8 cellular contexts compared by ENCODE assay signal in the genomic region with DNA sequence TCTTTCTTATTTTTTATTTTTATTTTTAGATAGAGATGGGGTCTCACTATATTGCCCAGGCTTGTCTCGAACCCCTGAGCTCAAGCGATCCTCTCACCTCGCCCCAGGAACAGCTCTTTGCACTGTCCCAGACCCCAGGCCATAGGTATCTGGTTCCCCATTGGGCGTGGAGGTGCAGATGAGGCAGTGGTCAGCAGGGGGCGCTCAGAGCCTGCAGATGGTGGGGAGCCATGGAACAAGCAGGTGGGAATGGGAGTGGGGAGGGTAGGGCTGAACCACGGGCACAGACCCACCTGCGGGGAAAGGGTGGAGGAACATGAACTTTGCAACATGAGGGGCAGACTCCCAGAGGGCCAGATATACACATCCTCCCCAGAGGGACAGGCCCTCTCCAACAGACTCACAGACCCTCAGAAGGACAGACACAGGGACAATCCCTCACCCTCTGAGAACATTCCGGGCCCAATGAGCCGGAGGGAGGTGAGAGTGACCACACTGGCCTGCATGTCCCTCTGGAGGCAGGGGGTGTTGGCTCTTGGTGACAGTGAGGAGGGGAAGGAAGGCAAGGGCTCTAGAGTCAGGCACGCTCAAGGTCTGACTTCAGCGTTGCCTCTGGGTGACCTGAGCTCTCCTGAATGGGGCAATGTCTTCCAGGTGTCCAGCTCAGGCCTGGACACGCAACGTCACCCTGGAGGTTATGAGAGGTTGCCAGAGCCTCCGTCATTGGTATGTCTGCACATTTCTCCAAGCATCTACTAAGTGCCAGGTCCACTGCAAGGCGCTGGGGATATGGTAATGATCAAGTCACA. TPM values are rescaled to one million over a fixed set of nuclear protein-coding genes. Genes with fewer than 3 reads are reported as not detected.
DNase-seq lines count a peak whose midpoint lies in the region; ATAC-seq and TF ChIP-seq lines count a peak whose summit lies in the region.

No MANE protein-coding gene starts in this region.

- POLR2A ChIA-PET in A673 (lab: Charles Lee; ENCODE audit: low non-redundant PET), result no interaction called here
- POLR2A ChIA-PET in activated CD4-positive, alpha-beta T cell treated with anti-CD3 and anti-CD28 coated beads, Interleukin-2, amount 10 ng/mL, durations not matched to agents 7 days and 5 days (lab: Charles Lee), result no interaction called here

- CTCF ChIA-PET in A673 (lab: Charles Lee), result interaction anchor here (0.6 to 1.9 kb wide), 4 partner anchors 56 to 722 kb away, joined by 3 to 6 read pairs (median 6); no protein-coding TSS in a partner anchor
- CTCF ChIA-PET in activated CD4-positive, alpha-beta T cell treated with anti-CD3 and anti-CD28 coated beads, Interleukin-2, amount 10 ng/mL, durations not matched to agents 7 days and 5 days (lab: Charles Lee), result interaction anchor here (0.6 to 3.3 kb wide), 14 partner anchors 9 to 784 kb away, joined by 3 to 12 read pairs (median 4); no protein-coding TSS in a partner anchor

- in situ Hi-C loops in GM13977 (cut with MboI; ENCODE audit: low pct_unique_long_range_greater_than_20kb, low sequenced_read_pairs, unreplicated experiment), result loop anchor here (10.0 kb wide), 1 partner anchor 728 kb away; no protein-coding TSS in a partner anchor

- no peaks in the 10 kb centered on the region for H3K9me3 ChIP-seq in A673 (ENCODE audit: low read depth, low read length, poor library complexity, severe bottlenecking)
- no peaks in the 10 kb centered on the region for H3K9me3 ChIP-seq in right lobe of liver

- peaks cover 38% of the 10 kb centered on the region for H3K4me1 Mint-ChIP-seq in activated CD4-positive, alpha-beta T cell treated with anti-CD3 and anti-CD28 coated beads, Interleukin-2, amount 10 ng/mL, durations not matched to agents 7 days and 5 days

- ATAC-seq in right lobe of liver, result peak; percentile 72 to 84 (median 78)
- ATAC-seq in GM21526 (IDR thresholded peaks at IDR 0.05; ENCODE audit: low FRiP score, unreplicated experiment), result no peak

- no peak overlapping the region for H3K4me3 Mint-ChIP-seq in activated CD4-positive, alpha-beta T cell treated with anti-CD3 and anti-CD28 coated beads, Interleukin-2, amount 10 ng/mL, durations not matched to agents 7 days and 5 days

- intact Hi-C loops in A673 (cut with micrococcal nuclease; ENCODE audit: unreplicated experiment), result loop anchor here (1.0 to 10.0 kb wide), 4 partner anchors 170 to 825 kb away; no protein-coding TSS in a partner anchor
- intact Hi-C loops in right lobe of liver (cut with DNase I), result loop anchor here (10.0 kb wide), 2 partner anchors 168 to 718 kb away; a partner anchor contains a TSS

- 9% methylated on average over 8 of the region's 15 CpGs for WGBS in right lobe of liver (ENCODE audit: insufficient coverage, low coverage, low lambda C conversion rate, missing lambda C conversion rate)

- H3K4me3 ChIP-seq in A673 (ENCODE audit: low read depth, low read length, poor library complexity, severe bottlenecking) (no peak overlapping the region), coronary artery (no peak overlapping the region), right lobe of liver (no peak overlapping the region)

- no peaks in the 10 kb centered on the region for H3K36me3 Mint-ChIP-seq in activated CD4-positive, alpha-beta T cell treated with anti-CD3 and anti-CD28 coated beads, Interleukin-2, amount 10 ng/mL, durations not matched to agents 7 days and 5 days (ENCODE audit: low read depth)

- TF ChIP-seq CTCF in A673 (conservative IDR thresholded peaks at IDR 0.05; ENCODE audit: low read depth, low read length), result peak; percentile 99
- peak; percentile 99 for TF ChIP-seq CTCF in GM13977 (IDR thresholded peaks at IDR 0.05; ENCODE audit: extremely low read depth, insufficient read depth, missing control alignments)
- peak; percentile 94 for TF ChIP-seq CTCF in coronary artery (IDR thresholded peaks at IDR 0.05)
- TF ChIP-seq CTCF in right lobe of liver (IDR thresholded peaks at IDR 0.05), result peak; percentile 86 to 93 (median 90)

- no peak overlapping the region for H3K27ac Mint-ChIP-seq in activated CD4-positive, alpha-beta T cell treated with anti-CD3 and anti-CD28 coated beads, Interleukin-2, amount 10 ng/mL, durations not matched to agents 7 days and 5 days

- H3K27me3 ChIP-seq in A673 (replicated peaks; ENCODE audit: insufficient read depth, low read depth, low read length, poor library complexity) (no peaks in the 10 kb centered on the region), right lobe of liver (no peaks in the 10 kb centered on the region)

- TF ChIP-seq POLR2A in right lobe of liver (IDR thresholded peaks at IDR 0.05), result no peak

- no peaks in the 10 kb centered on the region for H3K36me3 ChIP-seq in A673 (ENCODE audit: insufficient read depth, low read length, poor library complexity, severe bottlenecking)
- no peaks in the 10 kb centered on the region for H3K36me3 ChIP-seq in right lobe of liver

- DNase-seq in A673 (ENCODE audit: low spot score) (peak; percentile 74), GM13977 (ENCODE audit: low spot score) (peak; percentile 78), NCI-H2196 treated with DMSO at 0.1 percent for 48 hours (lab: John Stamatoyannopoulos, UW; ENCODE audit: unreplicated experiment) (peak; percentile 41), coronary artery (ENCODE audit: low spot score) (no peak), right lobe of liver (peak; percentile 74 to 80 (median 78))
- peak; percentile 76 for DNase-seq in activated CD4-positive, alpha-beta T cell treated with anti-CD3 and anti-CD28 coated beads, Interleukin-2, amount 10 ng/mL, durations not matched to agents 7 days and 5 days
- peak; percentile 48 to 59 (median 56) for DNase-seq in stimulated activated CD4-positive, alpha-beta T cell treated with anti-CD3 and anti-CD28 coated beads, TNF-alpha, amount 100 ng/mL, for 48 hours (ENCODE audit: low read depth in 3 of 3)

- H3K4me1 ChIP-seq in A673 (ENCODE audit: insufficient read depth, low read length, poor library complexity, severe bottlenecking) (no peaks in the 10 kb centered on the region), right lobe of liver (no peaks in the 10 kb centered on the region)

- H3K27ac ChIP-seq in A673 (ENCODE audit: low read depth, low read length, poor library complexity, severe bottlenecking), result no peak overlapping the region
- peak overlapping the region in 1 of 2 donors; percentile 7 for H3K27ac ChIP-seq in coronary artery
- no peak overlapping the region for H3K27ac ChIP-seq in right lobe of liver

- no peaks in the 10 kb centered on the region for H3K27me3 Mint-ChIP-seq in activated CD4-positive, alpha-beta T cell treated with anti-CD3 and anti-CD28 coated beads, Interleukin-2, amount 10 ng/mL, durations not matched to agents 7 days and 5 days

- BruUV-seq in A673 (replicated peaks; lab: Mats Ljungman, UMichigan), result no TSS peak

- H3K9me3 Mint-ChIP-seq in activated CD4-positive, alpha-beta T cell treated with anti-CD3 and anti-CD28 coated beads, Interleukin-2, amount 10 ng/mL, durations not matched to agents 7 days and 5 days, result no peaks in the 10 kb centered on the region

RNA-seq across cellular contexts. Expression of a gene that starts 34.9 kb away (rescaled TPM):
- 0.33 and 1.0 TPM in 2 replicates for total RNA-seq in A673 (2021)
- total RNA-seq in activated CD4-positive, alpha-beta T cell treated with anti-CD3 and anti-CD28 coated beads, Interleukin-2, amount 10 ng/mL, durations not matched to agents 7 days and 5 days, result not detected
- total RNA-seq in right lobe of liver, result under 1 TPM; 0.09 to 0.51 (median 0.15) TPM
